9 cellular contexts compared by ENCODE assay signal in the genomic region with DNA sequence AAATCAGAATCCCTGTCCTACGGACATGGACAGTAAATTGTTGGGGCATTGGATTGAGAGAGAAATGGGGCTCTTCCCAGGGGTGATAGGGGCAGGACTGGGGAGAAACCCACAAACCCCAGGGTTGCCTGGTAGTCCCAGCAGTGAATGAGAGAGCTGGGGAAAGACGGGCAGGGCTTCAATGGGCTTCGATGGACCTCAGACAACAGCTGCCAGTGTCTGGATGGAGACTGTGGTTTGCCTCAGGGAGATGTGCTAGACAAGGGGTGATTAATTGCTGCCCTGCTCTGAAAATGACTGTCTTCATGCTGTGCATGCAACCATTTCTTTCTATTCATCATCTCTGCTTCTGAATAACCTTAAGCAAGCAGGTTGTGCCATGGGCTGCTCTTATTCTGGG. TPM values are rescaled to one million over a fixed set of nuclear protein-coding genes. Genes with fewer than 3 reads are reported as not detected.
A peak's percentile ranks its signal among the peaks of the same experiment; 100 is the strongest.
DNase-seq lines count a peak whose midpoint lies in the region; ATAC-seq lines count a peak whose summit lies in the region.
"Had no signal": no experiment of that assay in that cellular context is flagged by ENCODE, and none has a peak within 500 bp of the region (broad histone marks: within the 10 kb centered on the region; RNA-seq: fewer than 3 reads in every experiment).

No MANE protein-coding gene starts in this region.

- peak; percentile 32 for DNase-seq in ELR (ENCODE audit: low read depth)
- peak; percentile 53 to 63 for DNase-seq in activated T-cell treated with anti-CD3 and anti-CD28 coated beads, Interleukin-2, amount 50 U/mL, for 48 hours
- no peak for DNase-seq in HCEC 1CT
- DNase-seq in ACHN: no peak
- DNase-seq in nucleus accumbens (lab: John Stamatoyannopoulos, UW): no peak
- no peak for DNase-seq in sciatic nerve (ENCODE audit: low spot score)
- DNase-seq: body of pancreas had no signal

- ATAC-seq in GM18873 (IDR thresholded peaks at IDR 0.05; ENCODE audit: low FRiP score, unreplicated experiment): peak; percentile 46
- peak; percentile 52 for ATAC-seq in HG03066 (IDR thresholded peaks at IDR 0.05; ENCODE audit: low read depth, unreplicated experiment)
- no peak for ATAC-seq in sciatic nerve
- ATAC-seq: body of pancreas had no signal

- in situ Hi-C loops in ACHN (cut with HindIII; ENCODE audit: low pct_ligation_motif_present, low pct_unique_long_range_greater_than_20kb, low sequenced_read_pairs): no loop called here

- intact Hi-C loops in sciatic nerve (cut with DNase I): no loop called here

RNA-seq across cellular contexts. Expression of a gene that starts 7.4 kb away (rescaled TPM):
- total RNA-seq in sciatic nerve: not detected

RNA-seq across cellular contexts. Expression of a gene that starts 14.5 kb away (rescaled TPM):
- 0.45 TPM for total RNA-seq in sciatic nerve

Comparison
In these comparisons a context has a peak if more than half of its experiments do, and no peak if none do; other contexts are left out.
1. DNase-seq: peak in ELR (single experiment) and activated T-cell treated with anti-CD3 and anti-CD28 coated beads, Interleukin-2, amount 50 U/mL, for 48 hours (2 of 2); none in HCEC 1CT (single experiment), ACHN (single experiment), nucleus accumbens (0 of 56) and sciatic nerve (single experiment).